ENCODE assay signal across 26 cellular contexts in the genomic region with DNA sequence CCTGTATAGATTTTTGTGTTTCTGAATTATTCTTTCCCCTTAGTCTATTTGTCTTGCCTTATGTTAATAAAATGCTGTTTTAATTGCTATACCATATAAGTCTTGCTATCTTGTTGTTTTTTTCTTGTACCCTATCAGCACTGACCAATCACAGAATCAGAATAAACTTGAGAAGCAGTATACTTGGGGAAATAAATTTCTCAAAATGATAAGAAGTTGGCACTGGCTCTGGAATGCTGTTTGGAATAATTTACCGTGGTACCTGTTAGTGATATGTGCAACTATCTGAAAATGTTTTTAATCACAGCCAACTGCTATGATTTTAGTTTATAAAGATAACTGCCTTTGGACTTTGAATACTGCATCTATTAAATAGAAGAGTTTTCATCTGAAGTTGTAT.
"Had no signal": no experiment of that assay in that cellular context is flagged by ENCODE, and none has a peak within 500 bp of the region (broad histone marks: within the 10 kb centered on the region; RNA-seq: fewer than 3 reads in every experiment).

No MANE protein-coding gene starts in this region.

- H3K4me3 ChIP-seq: MG63, SJCRH30 had no signal

- H3K9me3 ChIP-seq: MG63, SJCRH30 had no signal

- H3K27me3 ChIP-seq: MG63, SJCRH30 had no signal

- DNase-seq: IMR-90; Karpas-422; KG1; MG63; NCI-H1092; NCI-H1105 treated with DMSO at 0.1 percent for 48 hours; NCI-H1417 treated with DMSO at 0.1 percent for 48 hours; NCI-H146; NCI-H1694 treated with DMSO at 0.1 percent for 48 hours; NCI-H1930; NCI-H2081; NCI-H2107; NCI-H2227 treated with DMSO at 0.1 percent for 48 hours; NCI-H446; NCI-H510A; NCI-H524 treated with DMSO at 0.1 percent for 48 hours; NCI-H69; NCI-H774; NK-92 treated with Interleukin-12 subunit alpha and Interleukin-12 subunit beta, amount 100 ng/mL, for 24 hours; PC-3; SHP77; SJCRH30; SW 1271 had no signal

- ATAC-seq: HepG2, Panc1, PC-3 had no signal

- FAIRE-seq: HepG2 had no signal

- H3K36me3 ChIP-seq: MG63, SJCRH30 had no signal

- H3K27ac ChIP-seq: RWPE1, SJCRH30 had no signal
